Comparison of ENCODE assay signal across 25 cellular contexts in genomic region chr5:55114061-55114460, GRCh38. TPM values are rescaled to one million over a fixed set of nuclear protein-coding genes. Genes with fewer than 3 reads are reported as not detected.
"Had no signal": no experiment of that assay in that cellular context is flagged by ENCODE, and none has a peak within 500 bp of the region (broad histone marks: within the 10 kb centered on the region; RNA-seq: fewer than 3 reads in every experiment).

No MANE protein-coding gene starts in this region.

- H3K36me3 ChIP-seq: colonic mucosa, ovary, right atrium auricular region, sigmoid colon, stomach had no signal

- H3K4me3 ChIP-seq: colonic mucosa, hepatocyte, ovary, right atrium auricular region, sigmoid colon, skin epidermis, stomach had no signal

- H3K9me3 ChIP-seq: colonic mucosa, ovary, right atrium auricular region, sigmoid colon, stomach had no signal

- H3K4me1 ChIP-seq: colonic mucosa, right atrium auricular region, sigmoid colon, stomach had no signal

- H3K4me2 ChIP-seq: hepatocyte had no signal

- H2AFZ ChIP-seq: hepatocyte had no signal

- ATAC-seq: left lobe of liver had no signal

- H3K4me3 Mint-ChIP-seq: neural crest cell had no signal

- H3K27me3 ChIP-seq: colonic mucosa, hepatocyte, ovary, right atrium auricular region, sigmoid colon, stomach had no signal

- DNase-seq: colonic mucosa; dermis blood vessel endothelial cell; foreskin melanocyte; head of caudate nucleus; mammary epithelial cell; naive thymus-derived CD4-positive, alpha-beta T cell; nucleus accumbens; ovary; sigmoid colon; stimulated activated CD4-positive, alpha-beta T cell treated with anti-CD3 and anti-CD28 coated beads, Interleukin-2, amount 100 ng/mL, for 24 hours; stimulated activated CD4-positive, alpha-beta T cell treated with anti-CD3 and anti-CD28 coated beads, Interleukin-4, amount 100 ng/mL, for 4 hours; stomach; substantia nigra; trophoblast cell had no signal

- H3K79me2 ChIP-seq: hepatocyte had no signal

- H3K9me3 Mint-ChIP-seq: naive thymus-derived CD4-positive, alpha-beta T cell had no signal

- H3K27ac ChIP-seq: colonic mucosa, hepatocyte, ovary, right atrium auricular region, sigmoid colon, skin epidermis, stomach had no signal

RNA-seq across cellular contexts. Expression of gene GZMA, which starts 11.6 kb away (rescaled TPM):
- total RNA-seq: dermis blood vessel endothelial cell, hepatocyte, left lobe of liver, mammary epithelial cell, neural crest cell had no signal
- polyA plus RNA-seq: hepatocyte, mammary epithelial cell had no signal

RNA-seq across cellular contexts. Expression of gene GPX8, which starts 45.9 kb away (rescaled TPM):
- total RNA-seq: naive thymus-derived CD4-positive, alpha-beta T cell had no signal
- polyA plus RNA-seq: naive thymus-derived CD4-positive, alpha-beta T cell had no signal

RNA-seq across cellular contexts. Expression of gene CDC20B, which starts 58.9 kb away (rescaled TPM):
- total RNA-seq: colonic mucosa, dermis blood vessel endothelial cell, left lobe of liver, lower leg skin, mammary epithelial cell, mesenteric fat pad, mononuclear cell, neural crest cell, posterior vena cava, right atrium auricular region, sigmoid colon, stomach, urinary bladder had no signal
- polyA plus RNA-seq: esophagus; hepatocyte; naive thymus-derived CD4-positive, alpha-beta T cell; ovary; sigmoid colon; stomach; urinary bladder had no signal
